In the genomic region with DNA sequence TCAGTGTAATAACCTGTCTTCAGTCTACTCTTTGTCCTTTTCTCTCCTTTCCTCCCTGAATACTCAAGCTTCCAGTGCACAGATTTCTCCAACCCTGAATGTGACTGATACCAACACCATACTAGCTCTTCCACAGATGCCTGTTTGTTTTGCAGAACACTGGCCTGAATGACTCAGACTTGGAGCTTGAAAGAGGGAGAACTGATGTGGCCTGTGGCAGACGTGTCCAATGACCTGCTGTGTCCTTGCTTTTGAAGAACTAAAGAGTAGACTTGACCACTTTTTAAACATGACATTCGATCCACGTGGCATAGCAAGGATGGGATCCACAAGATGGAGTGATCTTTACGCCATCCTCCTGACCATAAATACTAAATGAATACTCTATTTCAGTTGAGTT, we compare ENCODE assay signal across 1 cellular context.
TF ChIP-seq lines count a peak whose summit lies in the region.

No MANE protein-coding gene starts in this region.

TF ChIP-seq in HepG2, 621 proteins besides CTCF, POLR2A, EP300 and RAD21 (continued from another document and continues in another):
- TF ChIP-seq, protein P1, sequence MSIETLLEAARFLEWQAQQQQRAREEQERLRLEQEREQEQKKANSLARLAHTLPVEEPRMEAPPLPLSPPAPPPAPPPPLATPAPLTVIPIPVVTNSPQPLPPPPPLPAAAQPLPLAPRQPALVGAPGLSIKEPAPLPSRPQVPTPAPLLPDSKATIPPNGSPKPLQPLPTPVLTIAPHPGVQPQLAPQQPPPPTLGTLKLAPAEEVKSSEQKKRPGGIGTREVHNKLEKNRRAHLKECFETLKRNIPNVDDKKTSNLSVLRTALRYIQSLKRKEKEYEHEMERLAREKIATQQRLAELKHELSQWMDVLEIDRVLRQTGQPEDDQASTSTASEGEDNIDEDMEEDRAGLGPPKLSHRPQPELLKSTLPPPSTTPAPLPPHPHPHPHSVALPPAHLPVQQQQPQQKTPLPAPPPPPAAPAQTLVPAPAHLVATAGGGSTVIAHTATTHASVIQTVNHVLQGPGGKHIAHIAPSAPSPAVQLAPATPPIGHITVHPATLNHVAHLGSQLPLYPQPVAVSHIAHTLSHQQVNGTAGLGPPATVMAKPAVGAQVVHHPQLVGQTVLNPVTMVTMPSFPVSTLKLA (IDR thresholded peaks at IDR 0.05): no peak
- TF ChIP-seq ZNF260 (CRISPR knock-in tag; IDR thresholded peaks at IDR 0.05; ENCODE audit: borderline replicate concordance, low read depth) (no peak), RCOR2 (CRISPR knock-in tag; IDR thresholded peaks at IDR 0.05) (no peak), SKI (IDR thresholded peaks at IDR 0.05; ENCODE audit: partially characterized antibody) (no peak), SETDB1 (CRISPR knock-in tag; IDR thresholded peaks at IDR 0.05; ENCODE audit: borderline replicate concordance) (no peak), CBX5 (CRISPR knock-in tag; IDR thresholded peaks at IDR 0.05; ENCODE audit: borderline replicate concordance) (no peak), RBAK (CRISPR knock-in tag; IDR thresholded peaks at IDR 0.05) (no peak), RNF2 (conservative IDR thresholded peaks at IDR 0.05; ENCODE audit: low read depth) (no peak), ZNF496 (CRISPR knock-in tag; IDR thresholded peaks at IDR 0.05; ENCODE audit: insufficient replicate concordance) (no peak), CHD2 (IDR thresholded peaks at IDR 0.05; ENCODE audit: low read depth, low read length) (no peak), SALL1 (CRISPR knock-in tag; IDR thresholded peaks at IDR 0.05) (peak; percentile 54; the same call in 1 of the 2 replicates), PAWR (CRISPR knock-in tag; IDR thresholded peaks at IDR 0.05; ENCODE audit: borderline replicate concordance) (no peak), ELF4 (CRISPR knock-in tag; IDR thresholded peaks at IDR 0.05; ENCODE audit: borderline replicate concordance) (no peak), ZNF850 (CRISPR knock-in tag; conservative IDR thresholded peaks at IDR 0.05) (no peak), CHCHD3 (CRISPR knock-in tag; IDR thresholded peaks at IDR 0.05) (no peak), ZNF546 (CRISPR knock-in tag; conservative IDR thresholded peaks at IDR 0.05) (no peak), ATM (IDR thresholded peaks at IDR 0.05; ENCODE audit: borderline replicate concordance) (no peak), ZNF12 (CRISPR knock-in tag; IDR thresholded peaks at IDR 0.05) (peak; percentile 50; the same call in 1 of the 2 replicates), SRSF9 (IDR thresholded peaks at IDR 0.05; ENCODE audit: borderline replicate concordance, insufficient read depth, low read depth, low read length, poor library complexity, severe bottlenecking) (no peak), ZNF274 (CRISPR knock-in tag; IDR thresholded peaks at IDR 0.05) (no peak), PHB2 (IDR thresholded peaks at IDR 0.05; ENCODE audit: partially characterized antibody) (no peak), ZNF557 (CRISPR knock-in tag; IDR thresholded peaks at IDR 0.05) (no peak), KMT2A (CRISPR knock-in tag; IDR thresholded peaks at IDR 0.05) (no peak), ZMYM2 (CRISPR knock-in tag; IDR thresholded peaks at IDR 0.05) (0 out of 2 replicates have a peak, but pooled peaks have one; percentile 33), ZNF253 (CRISPR knock-in tag; IDR thresholded peaks at IDR 0.05; ENCODE audit: borderline replicate concordance) (no peak), SNAPC2 (CRISPR knock-in tag; IDR thresholded peaks at IDR 0.05) (no peak), SAFB2 (CRISPR knock-in tag; IDR thresholded peaks at IDR 0.05; ENCODE audit: borderline replicate concordance, low read depth) (no peak), ZNF776 (CRISPR knock-in tag; IDR thresholded peaks at IDR 0.05) (no peak), FOXA3 (CRISPR knock-in tag; IDR thresholded peaks at IDR 0.05) (peak; percentile 59), PCBP2 (optimal IDR thresholded peaks at IDR 0.05; ENCODE audit: low read depth, low read length, poor library complexity, severe bottlenecking) (no peak), SSRP1 (CRISPR knock-in tag; IDR thresholded peaks at IDR 0.05) (no peak), ZNF451 (CRISPR knock-in tag; IDR thresholded peaks at IDR 0.05) (no peak), ZNF121 (CRISPR knock-in tag; IDR thresholded peaks at IDR 0.05) (peak; percentile 66; the same call in 1 of the 2 replicates)
- TF ChIP-seq, protein P2, sequence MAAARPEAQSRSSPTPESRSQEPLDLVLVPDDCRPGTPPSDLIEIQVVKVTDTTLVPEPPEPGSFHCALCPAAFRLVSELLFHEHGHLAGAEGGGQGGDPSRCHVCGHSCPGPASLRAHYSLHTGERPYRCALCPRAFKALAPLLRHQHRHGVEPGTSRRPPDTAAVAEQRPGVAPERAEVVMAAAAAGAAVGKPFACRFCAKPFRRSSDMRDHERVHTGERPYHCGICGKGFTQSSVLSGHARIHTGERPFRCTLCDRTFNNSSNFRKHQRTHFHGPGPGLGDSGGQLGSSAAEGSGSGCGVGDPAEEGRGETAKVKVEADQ (CRISPR knock-in tag; IDR thresholded peaks at IDR 0.05; ENCODE audit: borderline replicate concordance): no peak
- TF ChIP-seq, protein P3, sequence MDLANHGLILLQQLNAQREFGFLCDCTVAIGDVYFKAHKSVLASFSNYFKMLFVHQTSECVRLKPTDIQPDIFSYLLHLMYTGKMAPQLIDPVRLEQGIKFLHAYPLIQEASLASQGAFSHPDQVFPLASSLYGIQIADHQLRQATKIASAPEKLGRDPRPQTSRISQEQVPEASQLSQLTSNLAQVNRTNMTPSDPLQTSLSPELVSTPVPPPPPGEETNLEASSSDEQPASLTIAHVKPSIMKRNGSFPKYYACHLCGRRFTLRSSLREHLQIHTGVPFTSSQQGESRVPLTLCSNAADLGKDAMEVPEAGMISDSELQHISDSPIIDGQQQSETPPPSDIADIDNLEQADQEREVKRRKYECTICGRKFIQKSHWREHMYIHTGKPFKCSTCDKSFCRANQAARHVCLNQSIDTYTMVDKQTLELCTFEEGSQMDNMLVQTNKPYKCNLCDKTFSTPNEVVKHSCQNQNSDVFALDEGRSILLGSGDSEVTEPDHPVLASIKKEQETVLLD (CRISPR knock-in tag; IDR thresholded peaks at IDR 0.05; ENCODE audit: low read depth): no peak
- TF ChIP-seq, protein P4, sequence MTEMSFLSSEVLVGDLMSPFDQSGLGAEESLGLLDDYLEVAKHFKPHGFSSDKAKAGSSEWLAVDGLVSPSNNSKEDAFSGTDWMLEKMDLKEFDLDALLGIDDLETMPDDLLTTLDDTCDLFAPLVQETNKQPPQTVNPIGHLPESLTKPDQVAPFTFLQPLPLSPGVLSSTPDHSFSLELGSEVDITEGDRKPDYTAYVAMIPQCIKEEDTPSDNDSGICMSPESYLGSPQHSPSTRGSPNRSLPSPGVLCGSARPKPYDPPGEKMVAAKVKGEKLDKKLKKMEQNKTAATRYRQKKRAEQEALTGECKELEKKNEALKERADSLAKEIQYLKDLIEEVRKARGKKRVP (CRISPR knock-in tag; IDR thresholded peaks at IDR 0.05): no peak
- TF ChIP-seq, protein P5, sequence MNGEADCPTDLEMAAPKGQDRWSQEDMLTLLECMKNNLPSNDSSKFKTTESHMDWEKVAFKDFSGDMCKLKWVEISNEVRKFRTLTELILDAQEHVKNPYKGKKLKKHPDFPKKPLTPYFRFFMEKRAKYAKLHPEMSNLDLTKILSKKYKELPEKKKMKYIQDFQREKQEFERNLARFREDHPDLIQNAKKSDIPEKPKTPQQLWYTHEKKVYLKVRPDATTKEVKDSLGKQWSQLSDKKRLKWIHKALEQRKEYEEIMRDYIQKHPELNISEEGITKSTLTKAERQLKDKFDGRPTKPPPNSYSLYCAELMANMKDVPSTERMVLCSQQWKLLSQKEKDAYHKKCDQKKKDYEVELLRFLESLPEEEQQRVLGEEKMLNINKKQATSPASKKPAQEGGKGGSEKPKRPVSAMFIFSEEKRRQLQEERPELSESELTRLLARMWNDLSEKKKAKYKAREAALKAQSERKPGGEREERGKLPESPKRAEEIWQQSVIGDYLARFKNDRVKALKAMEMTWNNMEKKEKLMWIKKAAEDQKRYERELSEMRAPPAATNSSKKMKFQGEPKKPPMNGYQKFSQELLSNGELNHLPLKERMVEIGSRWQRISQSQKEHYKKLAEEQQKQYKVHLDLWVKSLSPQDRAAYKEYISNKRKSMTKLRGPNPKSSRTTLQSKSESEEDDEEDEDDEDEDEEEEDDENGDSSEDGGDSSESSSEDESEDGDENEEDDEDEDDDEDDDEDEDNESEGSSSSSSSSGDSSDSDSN (CRISPR knock-in tag; IDR thresholded peaks at IDR 0.05): no peak
- TF ChIP-seq, protein P6, sequence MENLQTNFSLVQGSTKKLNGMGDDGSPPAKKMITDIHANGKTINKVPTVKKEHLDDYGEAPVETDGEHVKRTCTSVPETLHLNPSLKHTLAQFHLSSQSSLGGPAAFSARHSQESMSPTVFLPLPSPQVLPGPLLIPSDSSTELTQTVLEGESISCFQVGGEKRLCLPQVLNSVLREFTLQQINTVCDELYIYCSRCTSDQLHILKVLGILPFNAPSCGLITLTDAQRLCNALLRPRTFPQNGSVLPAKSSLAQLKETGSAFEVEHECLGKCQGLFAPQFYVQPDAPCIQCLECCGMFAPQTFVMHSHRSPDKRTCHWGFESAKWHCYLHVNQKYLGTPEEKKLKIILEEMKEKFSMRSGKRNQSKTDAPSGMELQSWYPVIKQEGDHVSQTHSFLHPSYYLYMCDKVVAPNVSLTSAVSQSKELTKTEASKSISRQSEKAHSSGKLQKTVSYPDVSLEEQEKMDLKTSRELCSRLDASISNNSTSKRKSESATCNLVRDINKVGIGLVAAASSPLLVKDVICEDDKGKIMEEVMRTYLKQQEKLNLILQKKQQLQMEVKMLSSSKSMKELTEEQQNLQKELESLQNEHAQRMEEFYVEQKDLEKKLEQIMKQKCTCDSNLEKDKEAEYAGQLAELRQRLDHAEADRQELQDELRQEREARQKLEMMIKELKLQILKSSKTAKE (CRISPR knock-in tag; IDR thresholded peaks at IDR 0.05; ENCODE audit: borderline replicate concordance): peak; percentile 18; the same call in 1 of the 2 replicates
- TF ChIP-seq, protein P7, sequence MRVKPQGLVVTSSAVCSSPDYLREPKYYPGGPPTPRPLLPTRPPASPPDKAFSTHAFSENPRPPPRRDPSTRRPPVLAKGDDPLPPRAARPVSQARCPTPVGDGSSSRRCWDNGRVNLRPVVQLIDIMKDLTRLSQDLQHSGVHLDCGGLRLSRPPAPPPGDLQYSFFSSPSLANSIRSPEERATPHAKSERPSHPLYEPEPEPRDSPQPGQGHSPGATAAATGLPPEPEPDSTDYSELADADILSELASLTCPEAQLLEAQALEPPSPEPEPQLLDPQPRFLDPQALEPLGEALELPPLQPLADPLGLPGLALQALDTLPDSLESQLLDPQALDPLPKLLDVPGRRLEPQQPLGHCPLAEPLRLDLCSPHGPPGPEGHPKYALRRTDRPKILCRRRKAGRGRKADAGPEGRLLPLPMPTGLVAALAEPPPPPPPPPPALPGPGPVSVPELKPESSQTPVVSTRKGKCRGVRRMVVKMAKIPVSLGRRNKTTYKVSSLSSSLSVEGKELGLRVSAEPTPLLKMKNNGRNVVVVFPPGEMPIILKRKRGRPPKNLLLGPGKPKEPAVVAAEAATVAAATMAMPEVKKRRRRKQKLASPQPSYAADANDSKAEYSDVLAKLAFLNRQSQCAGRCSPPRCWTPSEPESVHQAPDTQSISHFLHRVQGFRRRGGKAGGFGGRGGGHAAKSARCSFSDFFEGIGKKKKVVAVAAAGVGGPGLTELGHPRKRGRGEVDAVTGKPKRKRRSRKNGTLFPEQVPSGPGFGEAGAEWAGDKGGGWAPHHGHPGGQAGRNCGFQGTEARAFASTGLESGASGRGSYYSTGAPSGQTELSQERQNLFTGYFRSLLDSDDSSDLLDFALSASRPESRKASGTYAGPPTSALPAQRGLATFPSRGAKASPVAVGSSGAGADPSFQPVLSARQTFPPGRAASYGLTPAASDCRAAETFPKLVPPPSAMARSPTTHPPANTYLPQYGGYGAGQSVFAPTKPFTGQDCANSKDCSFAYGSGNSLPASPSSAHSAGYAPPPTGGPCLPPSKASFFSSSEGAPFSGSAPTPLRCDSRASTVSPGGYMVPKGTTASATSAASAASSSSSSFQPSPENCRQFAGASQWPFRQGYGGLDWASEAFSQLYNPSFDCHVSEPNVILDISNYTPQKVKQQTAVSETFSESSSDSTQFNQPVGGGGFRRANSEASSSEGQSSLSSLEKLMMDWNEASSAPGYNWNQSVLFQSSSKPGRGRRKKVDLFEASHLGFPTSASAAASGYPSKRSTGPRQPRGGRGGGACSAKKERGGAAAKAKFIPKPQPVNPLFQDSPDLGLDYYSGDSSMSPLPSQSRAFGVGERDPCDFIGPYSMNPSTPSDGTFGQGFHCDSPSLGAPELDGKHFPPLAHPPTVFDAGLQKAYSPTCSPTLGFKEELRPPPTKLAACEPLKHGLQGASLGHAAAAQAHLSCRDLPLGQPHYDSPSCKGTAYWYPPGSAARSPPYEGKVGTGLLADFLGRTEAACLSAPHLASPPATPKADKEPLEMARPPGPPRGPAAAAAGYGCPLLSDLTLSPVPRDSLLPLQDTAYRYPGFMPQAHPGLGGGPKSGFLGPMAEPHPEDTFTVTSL (CRISPR knock-in tag; IDR thresholded peaks at IDR 0.05; ENCODE audit: borderline replicate concordance): peak; percentile 46; the same call in 1 of the 2 replicates
- TF ChIP-seq, protein P8, sequence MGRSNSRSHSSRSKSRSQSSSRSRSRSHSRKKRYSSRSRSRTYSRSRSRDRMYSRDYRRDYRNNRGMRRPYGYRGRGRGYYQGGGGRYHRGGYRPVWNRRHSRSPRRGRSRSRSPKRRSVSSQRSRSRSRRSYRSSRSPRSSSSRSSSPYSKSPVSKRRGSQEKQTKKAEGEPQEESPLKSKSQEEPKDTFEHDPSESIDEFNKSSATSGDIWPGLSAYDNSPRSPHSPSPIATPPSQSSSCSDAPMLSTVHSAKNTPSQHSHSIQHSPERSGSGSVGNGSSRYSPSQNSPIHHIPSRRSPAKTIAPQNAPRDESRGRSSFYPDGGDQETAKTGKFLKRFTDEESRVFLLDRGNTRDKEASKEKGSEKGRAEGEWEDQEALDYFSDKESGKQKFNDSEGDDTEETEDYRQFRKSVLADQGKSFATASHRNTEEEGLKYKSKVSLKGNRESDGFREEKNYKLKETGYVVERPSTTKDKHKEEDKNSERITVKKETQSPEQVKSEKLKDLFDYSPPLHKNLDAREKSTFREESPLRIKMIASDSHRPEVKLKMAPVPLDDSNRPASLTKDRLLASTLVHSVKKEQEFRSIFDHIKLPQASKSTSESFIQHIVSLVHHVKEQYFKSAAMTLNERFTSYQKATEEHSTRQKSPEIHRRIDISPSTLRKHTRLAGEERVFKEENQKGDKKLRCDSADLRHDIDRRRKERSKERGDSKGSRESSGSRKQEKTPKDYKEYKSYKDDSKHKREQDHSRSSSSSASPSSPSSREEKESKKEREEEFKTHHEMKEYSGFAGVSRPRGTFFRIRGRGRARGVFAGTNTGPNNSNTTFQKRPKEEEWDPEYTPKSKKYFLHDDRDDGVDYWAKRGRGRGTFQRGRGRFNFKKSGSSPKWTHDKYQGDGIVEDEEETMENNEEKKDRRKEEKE (IDR thresholded peaks at IDR 0.05): no peak
